ENCODE assay signal across 3 cellular contexts in the genomic region with DNA sequence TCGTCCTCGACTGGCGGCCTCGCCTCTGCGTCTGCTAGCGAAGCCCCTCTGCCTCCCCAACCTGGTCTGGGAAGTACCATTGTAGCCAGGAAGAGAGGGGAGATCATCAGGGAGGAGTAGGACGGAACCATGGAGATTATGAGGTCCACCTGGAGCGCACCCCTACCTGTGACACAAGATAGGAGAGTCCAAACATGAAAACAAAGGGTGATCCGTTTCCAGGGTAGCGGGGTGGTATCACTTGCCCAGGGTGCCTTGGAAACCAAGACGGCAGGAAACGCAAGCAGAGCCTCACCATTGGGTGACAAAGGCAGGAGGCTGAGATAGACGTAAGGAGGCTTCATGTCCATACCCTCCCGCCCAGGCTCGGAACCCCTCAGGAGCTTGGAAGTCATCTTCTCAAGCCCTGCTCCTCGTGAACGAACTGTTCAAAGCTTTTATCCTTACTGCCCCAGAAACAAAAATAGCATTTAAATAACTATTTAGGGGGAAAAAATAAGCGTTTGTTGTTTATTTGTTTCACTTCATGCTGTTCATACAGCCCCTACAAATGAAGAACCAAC. TPM values are rescaled to one million over a fixed set of nuclear protein-coding genes. Genes with fewer than 3 reads are reported as not detected.
"Had no signal": no experiment of that assay in that cellular context is flagged by ENCODE, and none has a peak within 500 bp of the region (broad histone marks: within the 10 kb centered on the region; RNA-seq: fewer than 3 reads in every experiment).

Gene TCP11X2, minus strand, starts transcription at position 33 of the 563 bp plus-strand sequence.

RNA-seq across cellular contexts. Expression of gene TCP11X2, which starts in this region (rescaled TPM):
- total RNA-seq: H9, HT-29, IMR-90 had no signal
- polyA plus RNA-seq: IMR-90 had no signal
